Comparison of ENCODE assay signal across 8 cellular contexts in the genomic region with DNA sequence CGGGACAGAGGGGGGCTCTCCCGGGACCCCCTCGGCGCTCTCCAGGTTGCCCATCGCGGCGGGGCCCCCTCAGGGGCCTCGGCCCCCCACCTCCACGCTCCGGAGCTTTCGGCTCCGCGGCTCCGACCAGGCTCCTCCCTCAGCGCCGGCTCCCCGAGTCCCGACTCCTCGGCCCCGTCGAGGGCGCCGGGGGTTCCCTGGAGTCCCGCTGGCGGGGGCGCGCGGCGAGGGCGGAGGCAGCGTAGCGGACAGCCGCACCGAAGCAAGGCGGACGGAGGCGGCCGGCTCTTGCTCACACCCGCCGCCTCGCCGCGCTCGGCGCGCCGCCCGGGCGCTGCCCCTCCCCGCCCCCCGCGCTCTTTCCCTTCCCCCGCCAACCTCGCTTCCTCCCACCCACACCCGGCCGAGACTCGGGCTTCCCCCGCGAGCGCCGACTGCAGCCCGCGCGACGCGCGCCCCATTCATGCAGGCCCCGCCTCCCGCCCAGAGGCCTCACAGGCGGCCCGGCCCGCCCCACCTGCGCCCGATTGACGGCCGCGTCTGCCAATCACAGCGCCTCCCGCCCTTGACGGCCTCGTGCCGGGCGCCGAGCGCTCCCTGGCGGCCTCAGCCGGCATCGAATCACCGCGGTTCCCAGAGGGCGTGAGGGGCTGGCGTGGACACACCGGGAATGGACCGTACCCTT. TPM values are rescaled to one million over a fixed set of nuclear protein-coding genes. Genes with fewer than 3 reads are reported as not detected.
A peak's percentile ranks its signal among the peaks of the same experiment; 100 is the strongest.
DNase-seq lines count a peak whose midpoint lies in the region; ATAC-seq, FAIRE-seq and TF ChIP-seq lines count a peak whose summit lies in the region.

A gene with protein sequence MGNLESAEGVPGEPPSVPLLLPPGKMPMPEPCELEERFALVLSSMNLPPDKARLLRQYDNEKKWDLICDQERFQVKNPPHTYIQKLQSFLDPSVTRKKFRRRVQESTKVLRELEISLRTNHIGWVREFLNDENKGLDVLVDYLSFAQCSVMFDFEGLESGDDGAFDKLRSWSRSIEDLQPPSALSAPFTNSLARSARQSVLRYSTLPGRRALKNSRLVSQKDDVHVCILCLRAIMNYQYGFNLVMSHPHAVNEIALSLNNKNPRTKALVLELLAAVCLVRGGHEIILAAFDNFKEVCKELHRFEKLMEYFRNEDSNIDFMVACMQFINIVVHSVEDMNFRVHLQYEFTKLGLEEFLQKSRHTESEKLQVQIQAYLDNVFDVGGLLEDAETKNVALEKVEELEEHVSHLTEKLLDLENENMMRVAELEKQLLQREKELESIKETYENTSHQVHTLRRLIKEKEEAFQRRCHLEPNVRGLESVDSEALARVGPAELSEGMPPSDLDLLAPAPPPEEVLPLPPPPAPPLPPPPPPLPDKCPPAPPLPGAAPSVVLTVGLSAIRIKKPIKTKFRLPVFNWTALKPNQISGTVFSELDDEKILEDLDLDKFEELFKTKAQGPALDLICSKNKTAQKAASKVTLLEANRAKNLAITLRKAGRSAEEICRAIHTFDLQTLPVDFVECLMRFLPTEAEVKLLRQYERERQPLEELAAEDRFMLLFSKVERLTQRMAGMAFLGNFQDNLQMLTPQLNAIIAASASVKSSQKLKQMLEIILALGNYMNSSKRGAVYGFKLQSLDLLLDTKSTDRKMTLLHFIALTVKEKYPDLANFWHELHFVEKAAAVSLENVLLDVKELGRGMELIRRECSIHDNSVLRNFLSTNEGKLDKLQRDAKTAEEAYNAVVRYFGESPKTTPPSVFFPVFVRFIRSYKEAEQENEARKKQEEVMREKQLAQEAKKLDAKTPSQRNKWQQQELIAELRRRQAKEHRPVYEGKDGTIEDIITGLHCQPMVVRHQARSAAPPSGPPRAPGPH (minus strand): TSS at position 279 of the 685 bp plus-strand sequence. CDS start 225 bp downstream, at position 54.

- H3K9ac ChIP-seq in adipocyte (ENCODE audit: low read length), result peak within 1 kb of the TSS; percentile 82

- DNase-seq in GM12891 (ENCODE audit: insufficient read length, low spot score) (peak; percentile 97), NCI-H1417 treated with DMSO at 0.1 percent for 48 hours (lab: John Stamatoyannopoulos, UW) (peak; percentile 78), T follicular helper cell (ENCODE audit: low read depth) (peak; percentile 98), adipocyte (ENCODE audit: low read depth) (peak; percentile 99), cardiac septum (ENCODE audit: low spot score) (peak; percentile 99), posterior vena cava (ENCODE audit: low spot score) (peak; percentile 100), upper lobe of right lung (peak; percentile 99)

- H3K27ac ChIP-seq in upper lobe of right lung, result peak within 1 kb of the TSS; percentile 92

- ATAC-seq in HG02798 (IDR thresholded peaks at IDR 0.05; ENCODE audit: poor library complexity, unreplicated experiment) (peak; percentile 90), upper lobe of right lung (peak; percentile 98)

- TF ChIP-seq POLR2A in GM12891 (IDR thresholded peaks at IDR 0.05; ENCODE audit: low read depth, low read length), result no peak

- intact Hi-C loops in cardiac septum (cut with DNase I), result loop anchor here (1.0 to 2.0 kb wide), 2 partner anchors 32 to 63 kb away; no protein-coding TSS in a partner anchor
- intact Hi-C loops in posterior vena cava (cut with DNase I), result loop anchor here (1.0 to 2.0 kb wide), 2 partner anchors 62 to 63 kb away; no protein-coding TSS in a partner anchor
- intact Hi-C loops in upper lobe of right lung (cut with DNase I), result loop anchor here (2.0 kb wide), 1 partner anchor 62 kb away; no protein-coding TSS in a partner anchor

- no peaks in the 10 kb centered on the region for H3K36me3 ChIP-seq in adipocyte (ENCODE audit: control insufficient read depth, insufficient read depth, low read length, severe bottlenecking)
- no peaks in the 10 kb centered on the region for H3K36me3 ChIP-seq in upper lobe of right lung

- H3K4me3 ChIP-seq in adipocyte (ENCODE audit: low read length), result peak within 1 kb of the TSS; percentile 82
- H3K4me3 ChIP-seq in upper lobe of right lung, result peak within 1 kb of the TSS; percentile 88

- FAIRE-seq in GM12891 (lab: Jason Lieb, UNC), result peak; percentile 88

- H3K9me3 ChIP-seq in adipocyte (ENCODE audit: control insufficient read depth, low read length), result no peaks in the 10 kb centered on the region
- H3K9me3 ChIP-seq in upper lobe of right lung, result no peaks in the 10 kb centered on the region

- peak; percentile 96 for TF ChIP-seq CTCF in upper lobe of right lung (IDR thresholded peaks at IDR 0.05)

- H3K27me3 ChIP-seq in adipocyte (replicated peaks; ENCODE audit: control insufficient read depth, insufficient read depth, low read length), result peaks cover 20% of the 10 kb centered on the region
- no peaks in the 10 kb centered on the region for H3K27me3 ChIP-seq in upper lobe of right lung

- H3K4me1 ChIP-seq in adipocyte (ENCODE audit: control insufficient read depth, insufficient read depth, low read length), result peaks cover 42% of the 10 kb centered on the region
- peaks cover 37% of the 10 kb centered on the region for H3K4me1 ChIP-seq in upper lobe of right lung

TF ChIP-seq in GM12891, 5 proteins besides CTCF, POLR2A, EP300 and RAD21:
- TF ChIP-seq SPI1 (IDR thresholded peaks at IDR 0.05; ENCODE audit: low read depth, low read length) (0 out of 2 replicates have a peak, but pooled peaks have one; percentile 13), POU2F2 (IDR thresholded peaks at IDR 0.05; ENCODE audit: low read depth, low read length) (no peak), TAF1 (IDR thresholded peaks at IDR 0.05; ENCODE audit: low read depth, low read length) (peak; percentile 40; the same call in 1 of the 2 replicates), POLR2AphosphoS5 (IDR thresholded peaks at IDR 0.05; ENCODE audit: low read depth, low read length) (no peak), PAX5 (IDR thresholded peaks at IDR 0.05; ENCODE audit: insufficient read depth, low read length, severe bottlenecking) (peak; percentile 55)

RNA-seq across cellular contexts. Expression of the gene that starts here (rescaled TPM):
- polyA plus RNA-seq in GM12891 (2012; ENCODE audit: low read depth, missing spikeins), result 40.1 TPM
- total RNA-seq in cardiac septum, result 19.8 TPM
- total RNA-seq in posterior vena cava, result 10 to 100 TPM; 16.6 to 27.9 TPM
- 40.3 TPM for total RNA-seq in upper lobe of right lung

Comparison
In these comparisons a context has a peak if more than half of its experiments do, and no peak if none do; other contexts are left out.
1. Peak in every context shown above with its lines: DNase-seq, ATAC-seq, H3K4me3 ChIP-seq and H3K27ac ChIP-seq.